In genomic region chr19:51064534-51065220, GRCh38 we compare ENCODE assay signal across 9 cellular contexts. TPM values are rescaled to one million over a fixed set of nuclear protein-coding genes. Genes with fewer than 3 reads are reported as not detected.
DNase-seq lines count a peak whose midpoint lies in the region; TF ChIP-seq lines count a peak whose summit lies in the region.
"Had no signal": no experiment of that assay in that cellular context is flagged by ENCODE, and none has a peak within 500 bp of the region (broad histone marks: within the 10 kb centered on the region; RNA-seq: fewer than 3 reads in every experiment).

KLK13 (minus strand) TSS chr19:51065092; CDS start chr19:51065067, 25 bp downstream.

- WGBS in suprapubic skin = 40% methylated on average over 12 of the region's 38 CpGs

- H3K36me3 Mint-ChIP-seq in T-helper 2 cell treated with Interferon-gamma antibody and Interleukin-4, amounts not matched to agents 5 μg/mL and 100 μg/mL, for 36 hours (ENCODE audit: low read depth) = no peaks in the 10 kb centered on the region

- no peak for TF ChIP-seq EP300 in suprapubic skin (IDR thresholded peaks at IDR 0.05)

- no peak within 1 kb of the TSS for H3K27ac Mint-ChIP-seq in T-helper 2 cell treated with Interferon-gamma antibody and Interleukin-4, amounts not matched to agents 5 μg/mL and 100 μg/mL, for 36 hours

- DNase-seq in T-helper 2 cell treated with Interferon-gamma antibody and Interleukin-4, amounts not matched to agents 5 μg/mL and 100 μg/mL, for 36 hours (ENCODE audit: low spot score) = no peak
- DNase-seq in T-helper 2 cell = no peak
- DNase-seq in cardiac fibroblast (ENCODE audit: low read depth in 2 of 2) = peak; percentile 2 to 19
- peak; percentile 25 for DNase-seq in kidney tubule cell (ENCODE audit: low spot score)
- DNase-seq in suprapubic skin (ENCODE audit: low spot score in 2 of 2) = no peak
- no peak for DNase-seq in OCI-M1 (lab: John Stamatoyannopoulos, UW)
- no peak for DNase-seq in cerebellar cortex (ENCODE audit: low spot score)
- DNase-seq in germinal center (ENCODE audit: low spot score) = no peak

- peaks cover 19% of the 10 kb centered on the region for H3K27me3 Mint-ChIP-seq in T-helper 2 cell treated with Interferon-gamma antibody and Interleukin-4, amounts not matched to agents 5 μg/mL and 100 μg/mL, for 36 hours (ENCODE audit: low read depth)

- H3K9me3 Mint-ChIP-seq in T-helper 2 cell treated with Interferon-gamma antibody and Interleukin-4, amounts not matched to agents 5 μg/mL and 100 μg/mL, for 36 hours = no peaks in the 10 kb centered on the region

- no peaks in the 10 kb centered on the region for H3K36me3 ChIP-seq in suprapubic skin

- H3K4me1 Mint-ChIP-seq in T-helper 2 cell treated with Interferon-gamma antibody and Interleukin-4, amounts not matched to agents 5 μg/mL and 100 μg/mL, for 36 hours (ENCODE audit: low read depth) = no peaks in the 10 kb centered on the region

- H3K4me1 ChIP-seq in suprapubic skin = peaks cover 46% of the 10 kb centered on the region

- H3K27ac ChIP-seq in suprapubic skin = peak within 1 kb of the TSS; percentile 62

- no peak for TF ChIP-seq POLR2A in suprapubic skin (IDR thresholded peaks at IDR 0.05)

- H3K4me3 Mint-ChIP-seq in T-helper 2 cell treated with Interferon-gamma antibody and Interleukin-4, amounts not matched to agents 5 μg/mL and 100 μg/mL, for 36 hours = peak within 1 kb of the TSS; percentile 15

- TF ChIP-seq CTCF in cardiac fibroblast (IDR thresholded peaks at IDR 0.05; ENCODE audit: low read depth, low read length) (no peak), suprapubic skin (IDR thresholded peaks at IDR 0.05) (no peak)

- no peaks in the 10 kb centered on the region for H3K9me3 ChIP-seq in suprapubic skin

- peak within 1 kb of the TSS in 1 of 2 donors; percentile 22 for H3K4me3 ChIP-seq in cardiac fibroblast (replicated peaks in 1 of 2; ENCODE audit: low read depth in 2 of 2, low read length in 2 of 2)
- peak within 1 kb of the TSS; percentile 40 for H3K4me3 ChIP-seq in suprapubic skin

- H3K27me3 ChIP-seq in suprapubic skin = peaks cover 34% of the 10 kb centered on the region

RNA-seq across cellular contexts. Expression of gene KLK13, which starts in this region (rescaled TPM):
- 10 to 100 TPM in 3 of 4 donors, 1 to 10 TPM in 1; 6.6 to 23.5 (median 16.5) TPM for total RNA-seq in suprapubic skin
- total RNA-seq: mononuclear cell had no signal

Comparison
In these comparisons a context has a peak if more than half of its experiments do, and no peak if none do; other contexts are left out.
1. DNase-seq: peak in cardiac fibroblast (2 of 2) and kidney tubule cell (single experiment); none in T-helper 2 cell treated with Interferon-gamma antibody and Interleukin-4, amounts not matched to agents 5 μg/mL and 100 μg/mL, for 36 hours (single experiment), T-helper 2 cell (0 of 5), suprapubic skin (0 of 2), OCI-M1 (single experiment), cerebellar cortex (single experiment) and germinal center (single experiment).